Comparison of ENCODE assay signal across 9 cellular contexts in the genomic region with DNA sequence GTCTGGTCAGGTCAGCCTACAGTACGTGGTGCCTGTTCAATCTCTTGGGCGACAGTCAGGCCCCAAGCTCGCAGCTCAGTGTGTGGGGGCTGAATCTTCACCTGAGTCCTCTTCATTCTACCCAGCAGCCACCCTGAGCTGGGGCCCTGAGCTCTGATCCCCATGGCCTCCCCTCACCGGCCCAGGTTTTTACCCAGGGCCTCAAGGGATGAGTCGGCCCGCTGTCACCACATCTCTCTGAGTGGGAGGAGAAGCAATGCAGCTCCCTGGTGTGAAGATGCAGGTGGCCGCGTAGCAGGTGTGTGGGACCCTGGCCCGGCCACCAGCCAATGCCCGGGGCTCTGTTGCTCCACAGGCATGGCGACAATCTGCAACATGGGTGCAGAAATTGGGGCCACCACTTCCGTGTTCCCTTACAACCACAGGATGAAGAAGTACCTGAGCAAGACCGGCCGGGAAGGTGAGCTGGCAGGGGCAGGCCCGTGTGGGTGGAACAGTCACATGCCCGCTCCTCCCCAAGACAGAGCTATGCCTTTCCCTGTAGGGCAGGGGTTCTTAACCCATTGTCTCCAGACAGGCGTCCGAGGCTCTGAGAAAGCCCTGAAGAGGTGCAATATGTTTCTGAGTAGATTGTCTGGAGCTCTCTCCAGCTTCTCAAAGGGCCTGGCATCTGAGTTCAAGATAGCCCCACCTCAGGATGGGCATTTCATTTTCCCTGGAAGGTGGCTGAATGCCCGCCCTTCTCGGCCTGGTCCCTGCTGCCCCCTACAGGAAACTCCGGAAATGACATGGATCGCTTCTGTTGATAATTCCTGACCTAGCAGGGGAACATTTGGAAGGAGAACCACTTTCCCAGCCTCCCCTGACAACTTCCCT. TPM values are rescaled to one million over a fixed set of nuclear protein-coding genes. Genes with fewer than 3 reads are reported as not detected.
DNase-seq lines count a peak whose midpoint lies in the region; ATAC-seq, FAIRE-seq and TF ChIP-seq lines count a peak whose summit lies in the region.
"Had no signal": no experiment of that assay in that cellular context is flagged by ENCODE, and none has a peak within 500 bp of the region (broad histone marks: within the 10 kb centered on the region; RNA-seq: fewer than 3 reads in every experiment).

No MANE protein-coding gene starts in this region.

- H3K79me2 ChIP-seq in GM23248 (ENCODE audit: insufficient read depth) (no peaks in the 10 kb centered on the region), PC-9 (ENCODE audit: low read depth) (peaks cover 7% of the 10 kb centered on the region), GM12878 (ENCODE audit: control insufficient read depth, insufficient read depth, low read length) (no peaks in the 10 kb centered on the region), hepatocyte (no peaks in the 10 kb centered on the region)

- 45 to 48% methylated on average over 21 to 22 of the region's 22 CpGs for WGBS in GM23248 (ENCODE audit: low coverage in 1 of 2, low lambda C conversion rate in 2 of 2, missing lambda C conversion rate in 2 of 2), 2 experiments
- 44% methylated on average over 22 of the region's 22 CpGs for WGBS in GM12878 (ENCODE audit: insufficient coverage, insufficient replicate concordance, low lambda C conversion rate, missing lambda C conversion rate)
- 71% methylated on average over 21 of the region's 22 CpGs for WGBS in hepatocyte (ENCODE audit: low lambda C conversion rate, missing lambda C conversion rate)

- in situ Hi-C loops in GM23248 (cut with MboI) = loop anchor here (10.0 kb wide), 1 partner anchor 113 kb away; no protein-coding TSS in a partner anchor
- in situ Hi-C loops in GM12878 (cut with MboI) = loop anchor here (5.0 kb wide), 1 partner anchor 115 kb away; no protein-coding TSS in a partner anchor

- DNase-seq in AG20443 (ENCODE audit: low spot score) = peak; percentile 88
- DNase-seq in GM23248 = peak; percentile 72
- peak; percentile 53 to 75 for DNase-seq in PC-9
- no peak for DNase-seq in GM12878 (ENCODE audit: low read depth, low spot score)
- peak; percentile 77 for DNase-seq in hepatocyte (ENCODE audit: low spot score)

- H3K4me1 ChIP-seq in GM23248 (ENCODE audit: insufficient read depth) (peaks cover 8% of the 10 kb centered on the region), PC-9 (replicated peaks; ENCODE audit: insufficient read depth) (peaks cover 18% of the 10 kb centered on the region), GM12878 (ENCODE audit: control insufficient read depth, insufficient read depth, low read length) (no peaks in the 10 kb centered on the region), hepatocyte (ENCODE audit: insufficient read depth) (peaks cover 15% of the 10 kb centered on the region), skeletal muscle tissue (ENCODE audit: control insufficient read depth in 3 of 3, insufficient read depth in 3 of 3, low read length in 3 of 3) (peaks cover 42 to 57% (median 55%) of the 10 kb centered on the region in 3 donors)

- H3K9ac ChIP-seq in GM23248 (no peak overlapping the region), GM12878 (ENCODE audit: control insufficient read depth, insufficient read depth, low read length) (no peak overlapping the region), skeletal muscle tissue (ENCODE audit: low read depth in 1 of 3, low read length in 3 of 3) (peak overlapping the region in 2 of 3 donors; percentile 48 to 64)

- no peaks in the 10 kb centered on the region for H3K27me3 ChIP-seq in GM23248 (replicated peaks; ENCODE audit: insufficient read depth)
- no peaks in the 10 kb centered on the region for H3K27me3 ChIP-seq in PC-9 (ENCODE audit: insufficient read depth, low read depth)
- H3K27me3 ChIP-seq in GM12878 (replicated peaks in 1 of 2; ENCODE audit: control insufficient read depth in 2 of 2, insufficient read depth in 2 of 2, low read length in 1 of 2) = no peaks in the 10 kb centered on the region
- no peaks in the 10 kb centered on the region for H3K27me3 ChIP-seq in hepatocyte
- H3K27me3 ChIP-seq in skeletal muscle tissue (ENCODE audit: control insufficient read depth in 3 of 3, insufficient read depth in 3 of 3, low read length in 3 of 3) = no peaks in the 10 kb centered on the region

- TF ChIP-seq CTCF in PC-9 (conservative IDR thresholded peaks at IDR 0.05) = peak; percentile 99
- peak; percentile 72 to 81 (median 81) for TF ChIP-seq CTCF in GM12878 (IDR thresholded peaks at IDR 0.05 in 2 of 3, conservative IDR thresholded peaks at IDR 0.05 in 1 of 3; ENCODE audit: control insufficient read depth in 2 of 3, extremely low read depth in 1 of 3, insufficient read depth in 1 of 3, low read depth in 3 of 3, low read length in 3 of 3)
- peak; percentile 87 for TF ChIP-seq CTCF in hepatocyte (IDR thresholded peaks at IDR 0.05; ENCODE audit: poor library complexity)

- TF ChIP-seq RAD21 in GM12878 (IDR thresholded peaks at IDR 0.05; ENCODE audit: insufficient read depth, low read depth, low read length) = peak; percentile 86

- no peak for TF ChIP-seq POLR2A in GM12878 (IDR thresholded peaks at IDR 0.05; ENCODE audit: low read depth, low read length)

- H2AFZ ChIP-seq in GM23248 (no peak overlapping the region), PC-9 (no peak overlapping the region), GM12878 (ENCODE audit: control insufficient read depth, low read depth, low read length) (no peak overlapping the region), hepatocyte (no peak overlapping the region)

- RAD21 ChIA-PET in GM12878 (lab: Charles Lee; ENCODE audit: unreplicated experiment) = interaction anchor here (0.6 to 4.9 kb wide), 9 partner anchors 10 to 136 kb away, joined by 3 to 67 read pairs (median 4); partner anchors contain the start of genes ACO2, PHF5A and TEF

- no peaks in the 10 kb centered on the region for H3K9me2 ChIP-seq in GM23248 (ENCODE audit: insufficient read depth)
- H3K9me2 ChIP-seq in PC-9 (ENCODE audit: insufficient read depth) = no peaks in the 10 kb centered on the region
- no peaks in the 10 kb centered on the region for H3K9me2 ChIP-seq in hepatocyte (replicated peaks; ENCODE audit: insufficient read depth)

- POLR2A ChIA-PET in PC-9 (lab: Charles Lee; ENCODE audit: unreplicated experiment) = interaction anchor here (0.6 to 0.7 kb wide), 3 partner anchors 38 to 681 kb away, joined by 3 to 5 read pairs (median 5); partner anchors contain the start of gene TOB2
- POLR2A ChIA-PET in GM12878 (lab: Charles Lee) = interaction anchor here (0.6 kb wide), 1 partner anchor 40 kb away, joined by 3 read pairs; no protein-coding TSS in a partner anchor

- H3F3A ChIP-seq in GM23248 (ENCODE audit: insufficient read depth) (no peaks in the 10 kb centered on the region; the same call in 1 of the 2 replicates), PC-9 (ENCODE audit: insufficient read depth, low read depth) (peaks cover 42% of the 10 kb centered on the region; the same call in 1 of the 2 replicates)

- H3K27ac ChIP-seq in GM23248 (no peak overlapping the region), PC-9 (peak overlapping the region; percentile 9; the same call in 1 of the 2 replicates), GM12878 (ENCODE audit: control insufficient read depth, insufficient read depth) (no peak overlapping the region), hepatocyte (no peak overlapping the region), skeletal muscle tissue (ENCODE audit: low read depth, low read length) (peak overlapping the region; percentile 48)

- ATAC-seq in GM12878 (peak; percentile 51), GM19395 (IDR thresholded peaks at IDR 0.05; ENCODE audit: unreplicated experiment) (no peak), GM19463 (IDR thresholded peaks at IDR 0.05; ENCODE audit: unreplicated experiment) (no peak)

- CTCF ChIA-PET in PC-9 (lab: Charles Lee) = interaction anchor here (0.5 to 1.6 kb wide), 10 partner anchors 10 to 626 kb away, joined by 3 to 12 read pairs (median 4); partner anchors contain the start of genes ACO2, PHF5A and TEF
- CTCF ChIA-PET in GM12878 (lab: Yijun Ruan, JAX) = interaction anchor here (0.6 to 6.2 kb wide), 30 partner anchors 10 to 595 kb away, joined by 3 to 141 read pairs (median 4); partner anchors contain the start of genes ACO2, PHF5A, PMM1 and POLR3H

- no peaks in the 10 kb centered on the region for H3K36me3 ChIP-seq in GM23248 (ENCODE audit: low read depth)
- peaks cover 11% of the 10 kb centered on the region; the same call in 1 of the 2 replicates for H3K36me3 ChIP-seq in PC-9 (ENCODE audit: low read depth)
- H3K36me3 ChIP-seq in GM12878 (ENCODE audit: control insufficient read depth in 2 of 2, insufficient read depth in 2 of 2, low read length in 1 of 2) = peaks cover 21 to 55% of the 10 kb centered on the region in 2 experiments
- no peaks in the 10 kb centered on the region for H3K36me3 ChIP-seq in hepatocyte (replicated peaks; ENCODE audit: insufficient read depth, low read depth)
- peaks cover 44 to 67% (median 53%) of the 10 kb centered on the region in 3 donors for H3K36me3 ChIP-seq in skeletal muscle tissue (ENCODE audit: control insufficient read depth in 3 of 3, insufficient read depth in 3 of 3, low read length in 3 of 3)

- SMC1A ChIA-PET in GM12878 (lab: Charles Lee; ENCODE audit: uncharacterized antibody, unreplicated experiment) = interaction anchor here (0.9 to 4.7 kb wide), 8 partner anchors 12 to 114 kb away, joined by 3 to 57 read pairs (median 4); partner anchors contain the start of genes ACO2 and PHF5A

- BruUV-seq in PC-9 (replicated peaks; lab: Mats Ljungman, UMichigan) (no TSS peak), GM12878 (replicated peaks; lab: Mats Ljungman, UMichigan) (no TSS peak)

- H3K4me2 ChIP-seq in GM23248 (ENCODE audit: unreplicated experiment) = no peak overlapping the region
- H3K4me2 ChIP-seq in PC-9 = no peak overlapping the region
- no peak overlapping the region for H3K4me2 ChIP-seq in GM12878 (ENCODE audit: control insufficient read depth, insufficient read depth)
- H3K4me2 ChIP-seq in hepatocyte = no peak overlapping the region

- peak; percentile 69 for FAIRE-seq in GM12878 (lab: Jason Lieb, UNC)

- no peak for TF ChIP-seq EP300 in GM12878 (IDR thresholded peaks at IDR 0.05; ENCODE audit: borderline replicate concordance in 1 of 2, control insufficient read depth in 1 of 2, low read depth in 2 of 2, low read length in 2 of 2)

- H4K20me1 ChIP-seq in GM23248 (ENCODE audit: insufficient read depth) (no peaks in the 10 kb centered on the region), PC-9 (ENCODE audit: insufficient read depth) (0 out of 2 replicates have a peak, but pooled peaks cover 8% of the 10 kb centered on the region), GM12878 (ENCODE audit: control insufficient read depth, insufficient read depth) (no peaks in the 10 kb centered on the region), hepatocyte (ENCODE audit: insufficient read depth, poor library complexity, severe bottlenecking) (no peaks in the 10 kb centered on the region)

- no peaks in the 10 kb centered on the region for H3K9me3 ChIP-seq in GM23248 (ENCODE audit: low read depth)
- no peaks in the 10 kb centered on the region for H3K9me3 ChIP-seq in PC-9 (ENCODE audit: insufficient read depth, low read depth)
- no peaks in the 10 kb centered on the region for H3K9me3 ChIP-seq in GM12878 (replicated peaks; ENCODE audit: control insufficient read depth, insufficient read depth, low read length)
- H3K9me3 ChIP-seq in hepatocyte (ENCODE audit: low read depth) = no peaks in the 10 kb centered on the region
- H3K9me3 ChIP-seq in skeletal muscle tissue (ENCODE audit: control insufficient read depth in 3 of 3, low read length in 3 of 3) = no peaks in the 10 kb centered on the region

- H3K4me3 ChIP-seq in GM23248 (no peak overlapping the region), PC-9 (no peak overlapping the region), GM12878 (no peak overlapping the region), hepatocyte (no peak overlapping the region), skeletal muscle tissue (ENCODE audit: low read length in 3 of 3) (peak overlapping the region in 1 of 3 donors; percentile 22)

- intact Hi-C loops in PC-9 (cut with micrococcal nuclease; ENCODE audit: unreplicated experiment) = loop anchor here (1.0 to 10.0 kb wide), 5 partner anchors 49 to 333 kb away; partner anchors contain the start of gene PHF5A
- intact Hi-C loops in GM12878 (cut with micrococcal nuclease; ENCODE audit: unreplicated experiment) = loop anchor here (1.0 kb wide), 1 partner anchor 114 kb away; no protein-coding TSS in a partner anchor

RNA-seq across cellular contexts. Expression of gene POLR3H, which starts 26.9 kb away (rescaled TPM):
- total RNA-seq in GM23248 (2014; rRNA removed; shearing (Covaris generic)) = 16.8 and 21.2 TPM in 2 replicates
- polyA plus RNA-seq in GM23248 (2016; fragmentation: Nextera tagmentation; extraction: Ambion mirVana) (49.6 and 52.2 TPM in 2 replicates), GM12878 (2011; rRNA removed) (15.7 and 29.8 TPM in 2 replicates), GM12878 (2014; fragmentation: Illumina TruSeq; extraction: Trizol) (12.3 and 26.2 TPM in 2 replicates), GM12878 (2014; fragmentation: Nextera tagmentation; extraction: Ambion mirVana) (1 to 10 TPM; 3.5 to 5.8 TPM), GM12878 (2014; rRNA removed) (23.1 and 26.0 TPM in 2 replicates), GM12878 (2016; fragmentation: Nextera tagmentation; extraction: Ambion mirVana) (10 to 100 TPM; 58.7 to 62.7 TPM), hepatocyte (37.4 and 41.1 TPM in 2 replicates)
- total RNA-seq in PC-9 (2021) (47.6 and 49.7 TPM in 2 replicates), GM12878 (2014; rRNA removed) (10.0 and 12.2 TPM in 2 replicates), GM12878 (2014; rRNA removed; fragmentation: Illumina TruSeq; extraction: Trizol) (14.4 and 17.4 TPM in 2 replicates), GM12878 (2021) (36.6 and 40.9 TPM in 2 replicates), hepatocyte (14.5 and 17.5 TPM in 2 replicates), skeletal muscle tissue (12.0 TPM)
- 25.4 and 28.9 TPM in 2 replicates for total RNA-seq in GM12878 (2013; cell fraction: nucleolus; rRNA removed)
- polyA plus RNA-seq in GM12878 (2011; ENCODE audit: low read depth) = 5.4 TPM
- polyA plus RNA-seq in GM12878 (2011; cell fraction: cytosol; rRNA removed) = 41.0 and 42.2 TPM in 2 replicates
- polyA plus RNA-seq in GM12878 (2011; cell fraction: nucleus; rRNA removed) = 23.0 and 31.0 TPM in 2 replicates
- polyA plus RNA-seq in GM12878 (2012) = 14.0 and 14.6 TPM in 2 replicates
- polyA minus RNA-seq in GM12878 (2011; rRNA and poly(A)+ RNA removed) = 23.0 and 37.8 TPM in 2 replicates
- 6.1 and 9.0 TPM in 2 replicates for polyA minus RNA-seq in GM12878 (2011; cell fraction: cytosol; rRNA and poly(A)+ RNA removed)
- 12.0 and 23.2 TPM in 2 replicates for polyA minus RNA-seq in GM12878 (2011; cell fraction: nucleus; rRNA and poly(A)+ RNA removed)

RNA-seq across cellular contexts. Expression of gene CSDC2, which starts 43.4 kb away (rescaled TPM):
- 0.38 TPM in 1 of 2 replicates, not detected in the other for total RNA-seq in GM23248 (2014; rRNA removed; shearing (Covaris generic))
- polyA plus RNA-seq in GM23248 (2016; fragmentation: Nextera tagmentation; extraction: Ambion mirVana) (0.59 and 1.1 TPM in 2 replicates), GM12878 (2011; rRNA removed) (not detected in 2 replicates), GM12878 (2014; fragmentation: Illumina TruSeq; extraction: Trizol) (not detected in 2 replicates), GM12878 (2014; fragmentation: Nextera tagmentation; extraction: Ambion mirVana) (not detected), GM12878 (2014; rRNA removed) (not detected in 2 replicates), GM12878 (2016; fragmentation: Nextera tagmentation; extraction: Ambion mirVana) (not detected), hepatocyte (5.0 and 5.4 TPM in 2 replicates)
- total RNA-seq in PC-9 (2021) (0.13 TPM in 1 of 2 replicates, not detected in the other), GM12878 (2014; rRNA removed) (not detected in 2 replicates), GM12878 (2014; rRNA removed; fragmentation: Illumina TruSeq; extraction: Trizol) (not detected in 2 replicates), GM12878 (2021) (0.08 and 0.13 TPM in 2 replicates), hepatocyte (1.7 and 2.7 TPM in 2 replicates), skeletal muscle tissue (0.52 TPM)
- total RNA-seq in GM12878 (2013; cell fraction: nucleolus; rRNA removed) = not detected in 2 replicates
- polyA plus RNA-seq in GM12878 (2011; ENCODE audit: low read depth) = not detected
- polyA plus RNA-seq in GM12878 (2011; cell fraction: cytosol; rRNA removed) = not detected in 2 replicates
- polyA plus RNA-seq in GM12878 (2011; cell fraction: nucleus; rRNA removed) = not detected in 2 replicates
- polyA plus RNA-seq in GM12878 (2012) = not detected in 2 replicates
- not detected in 2 replicates for polyA minus RNA-seq in GM12878 (2011; rRNA and poly(A)+ RNA removed)
- polyA minus RNA-seq in GM12878 (2011; cell fraction: cytosol; rRNA and poly(A)+ RNA removed) = not detected in 2 replicates
- polyA minus RNA-seq in GM12878 (2011; cell fraction: nucleus; rRNA and poly(A)+ RNA removed) = not detected in 2 replicates
- total RNA-seq: pulmonary artery endothelial cell had no signal

RNA-seq across cellular contexts. Expression of gene ACO2, which starts 48.5 kb away (rescaled TPM):
- 41.5 and 60.4 TPM in 2 replicates for total RNA-seq in GM23248 (2014; rRNA removed; shearing (Covaris generic))
- polyA plus RNA-seq in GM23248 (2016; fragmentation: Nextera tagmentation; extraction: Ambion mirVana) = 68.1 and 68.7 TPM in 2 replicates
- 76.7 and 80.0 TPM in 2 replicates for total RNA-seq in PC-9 (2021)
- 78.7 and 86.2 TPM in 2 replicates for total RNA-seq in GM12878 (2013; cell fraction: nucleolus; rRNA removed)
- 115 and 132 TPM in 2 replicates for total RNA-seq in GM12878 (2014; rRNA removed)
- total RNA-seq in GM12878 (2014; rRNA removed; fragmentation: Illumina TruSeq; extraction: Trizol) = 63.2 and 69.0 TPM in 2 replicates
- 127 and 133 TPM in 2 replicates for total RNA-seq in GM12878 (2021)
- 48.7 TPM for polyA plus RNA-seq in GM12878 (2011; ENCODE audit: low read depth)
- polyA plus RNA-seq in GM12878 (2011; rRNA removed) = 16.1 and 22.4 TPM in 2 replicates
- 60.6 and 64.3 TPM in 2 replicates for polyA plus RNA-seq in GM12878 (2011; cell fraction: cytosol; rRNA removed)
- polyA plus RNA-seq in GM12878 (2011; cell fraction: nucleus; rRNA removed) = 355 and 367 TPM in 2 replicates
- polyA plus RNA-seq in GM12878 (2012) = 71.7 and 92.0 TPM in 2 replicates
- polyA plus RNA-seq in GM12878 (2014; fragmentation: Illumina TruSeq; extraction: Trizol) = 41.6 and 102 TPM in 2 replicates
- polyA plus RNA-seq in GM12878 (2014; fragmentation: Nextera tagmentation; extraction: Ambion mirVana) = 10 to 100 TPM; 21.4 to 22.3 TPM
- polyA plus RNA-seq in GM12878 (2014; rRNA removed) = 74.8 and 83.8 TPM in 2 replicates
- polyA plus RNA-seq in GM12878 (2016; fragmentation: Nextera tagmentation; extraction: Ambion mirVana) = 100 to 1,000 TPM; 211 to 214 TPM
- 23.3 and 35.4 TPM in 2 replicates for polyA minus RNA-seq in GM12878 (2011; rRNA and poly(A)+ RNA removed)
- polyA minus RNA-seq in GM12878 (2011; cell fraction: cytosol; rRNA and poly(A)+ RNA removed) = 26.1 and 33.6 TPM in 2 replicates
- polyA minus RNA-seq in GM12878 (2011; cell fraction: nucleus; rRNA and poly(A)+ RNA removed) = 42.7 and 65.6 TPM in 2 replicates
- 111 and 129 TPM in 2 replicates for total RNA-seq in hepatocyte
- polyA plus RNA-seq in hepatocyte = 167 and 196 TPM in 2 replicates
- 110 TPM for total RNA-seq in skeletal muscle tissue

RNA-seq across cellular contexts. Expression of gene PHF5A, which starts 48.9 kb away (rescaled TPM):
- total RNA-seq in GM23248 (2014; rRNA removed; shearing (Covaris generic)) = 41.9 and 53.4 TPM in 2 replicates
- polyA plus RNA-seq in GM23248 (2016; fragmentation: Nextera tagmentation; extraction: Ambion mirVana) (13.1 and 13.7 TPM in 2 replicates), GM12878 (2011; rRNA removed) (96.7 and 99.4 TPM in 2 replicates), GM12878 (2014; fragmentation: Illumina TruSeq; extraction: Trizol) (91.7 and 101 TPM in 2 replicates), GM12878 (2014; fragmentation: Nextera tagmentation; extraction: Ambion mirVana) (10 to 100 TPM; 40.5 to 77.0 TPM), GM12878 (2014; rRNA removed) (97.6 and 115 TPM in 2 replicates), GM12878 (2016; fragmentation: Nextera tagmentation; extraction: Ambion mirVana) (10 to 100 TPM; 51.5 to 52.4 TPM), hepatocyte (16.8 and 21.9 TPM in 2 replicates)
- total RNA-seq in PC-9 (2021) (49.1 and 62.9 TPM in 2 replicates), GM12878 (2014; rRNA removed) (81.4 and 99.9 TPM in 2 replicates), GM12878 (2014; rRNA removed; fragmentation: Illumina TruSeq; extraction: Trizol) (85.5 and 86.8 TPM in 2 replicates), GM12878 (2021) (64.2 and 64.8 TPM in 2 replicates), hepatocyte (55.2 and 59.9 TPM in 2 replicates), skeletal muscle tissue (43.8 TPM)
- 6.6 and 7.7 TPM in 2 replicates for total RNA-seq in GM12878 (2013; cell fraction: nucleolus; rRNA removed)
- polyA plus RNA-seq in GM12878 (2011; ENCODE audit: low read depth) = 38.8 TPM
- polyA plus RNA-seq in GM12878 (2011; cell fraction: cytosol; rRNA removed) = 63.8 and 68.0 TPM in 2 replicates
- polyA plus RNA-seq in GM12878 (2011; cell fraction: nucleus; rRNA removed) = 36.7 and 44.3 TPM in 2 replicates
- 30.5 and 37.3 TPM in 2 replicates for polyA plus RNA-seq in GM12878 (2012)
- 34.6 and 35.7 TPM in 2 replicates for polyA minus RNA-seq in GM12878 (2011; rRNA and poly(A)+ RNA removed)
- 8.1 and 11.6 TPM in 2 replicates for polyA minus RNA-seq in GM12878 (2011; cell fraction: cytosol; rRNA and poly(A)+ RNA removed)
- polyA minus RNA-seq in GM12878 (2011; cell fraction: nucleus; rRNA and poly(A)+ RNA removed) = 5.0 and 11.9 TPM in 2 replicates

Comparison
In these comparisons a context has a peak if more than half of its experiments do, and no peak if none do; other contexts are left out.
1. H3K27ac ChIP-seq: peak in PC-9 (single experiment) and skeletal muscle tissue (single experiment); none in GM23248 (single experiment), GM12878 (single experiment) and hepatocyte (single experiment).
2. H3K9ac ChIP-seq: peak in skeletal muscle tissue (2 of 3); none in GM23248 (single experiment) and GM12878 (single experiment).
3. Peak in every context shown above with its lines, with median percentiles within 50 percentile points of each other: CTCF ChIP-seq.